In genomic region chr20:43916073-43916874, GRCh38 we compare ENCODE assay signal across 1 cellular context.
TF ChIP-seq lines count a peak whose summit lies in the region.

No MANE protein-coding gene starts in this region.

TF ChIP-seq in endothelial cell of umbilical vein, 7 proteins besides CTCF, POLR2A, EP300 and RAD21 (continued from another document):
- TF ChIP-seq JUN (IDR thresholded peaks at IDR 0.05; ENCODE audit: borderline replicate concordance, insufficient read depth, insufficient read length, low read depth) = no peak
